In genomic region chr11:82855616-82856015, GRCh38 we compare ENCODE assay signal across 1 cellular context.
TF ChIP-seq lines count a peak whose summit lies in the region.

No MANE protein-coding gene starts in this region.

TF ChIP-seq in SK-N-SH treated with all-trans-retinoic acid at 6 μM for 48 hours, 23 proteins besides CTCF, POLR2A, EP300 and RAD21 (continued from another document):
- TF ChIP-seq GLIS3 (CRISPR knock-in tag; IDR thresholded peaks at IDR 0.05), result no peak
- TF ChIP-seq PPARA (CRISPR knock-in tag; IDR thresholded peaks at IDR 0.05; ENCODE audit: borderline replicate concordance), result no peak
- TF ChIP-seq ZNF8 (CRISPR knock-in tag; IDR thresholded peaks at IDR 0.05), result no peak
- TF ChIP-seq POU6F1 (CRISPR knock-in tag; IDR thresholded peaks at IDR 0.05; ENCODE audit: borderline replicate concordance, low read depth), result no peak
- TF ChIP-seq ZFP30 (CRISPR knock-in tag; IDR thresholded peaks at IDR 0.05), result no peak
- no peak for TF ChIP-seq ESRRG (CRISPR knock-in tag; IDR thresholded peaks at IDR 0.05)
- no peak for TF ChIP-seq TSHZ2 (CRISPR knock-in tag; IDR thresholded peaks at IDR 0.05)
- no peak for TF ChIP-seq TCF4 (CRISPR knock-in tag; IDR thresholded peaks at IDR 0.05; ENCODE audit: borderline replicate concordance)
- TF ChIP-seq SNAI2 (CRISPR knock-in tag; IDR thresholded peaks at IDR 0.05), result no peak
- no peak for TF ChIP-seq ARNTL (CRISPR knock-in tag; IDR thresholded peaks at IDR 0.05; ENCODE audit: borderline replicate concordance, low read depth)
TF ChIP-seq in SK-N-SH treated with all-trans-retinoic acid at 6 μM for 48 hours: peak in this region for 0.
